8 cellular contexts compared by ENCODE assay signal in the genomic region with DNA sequence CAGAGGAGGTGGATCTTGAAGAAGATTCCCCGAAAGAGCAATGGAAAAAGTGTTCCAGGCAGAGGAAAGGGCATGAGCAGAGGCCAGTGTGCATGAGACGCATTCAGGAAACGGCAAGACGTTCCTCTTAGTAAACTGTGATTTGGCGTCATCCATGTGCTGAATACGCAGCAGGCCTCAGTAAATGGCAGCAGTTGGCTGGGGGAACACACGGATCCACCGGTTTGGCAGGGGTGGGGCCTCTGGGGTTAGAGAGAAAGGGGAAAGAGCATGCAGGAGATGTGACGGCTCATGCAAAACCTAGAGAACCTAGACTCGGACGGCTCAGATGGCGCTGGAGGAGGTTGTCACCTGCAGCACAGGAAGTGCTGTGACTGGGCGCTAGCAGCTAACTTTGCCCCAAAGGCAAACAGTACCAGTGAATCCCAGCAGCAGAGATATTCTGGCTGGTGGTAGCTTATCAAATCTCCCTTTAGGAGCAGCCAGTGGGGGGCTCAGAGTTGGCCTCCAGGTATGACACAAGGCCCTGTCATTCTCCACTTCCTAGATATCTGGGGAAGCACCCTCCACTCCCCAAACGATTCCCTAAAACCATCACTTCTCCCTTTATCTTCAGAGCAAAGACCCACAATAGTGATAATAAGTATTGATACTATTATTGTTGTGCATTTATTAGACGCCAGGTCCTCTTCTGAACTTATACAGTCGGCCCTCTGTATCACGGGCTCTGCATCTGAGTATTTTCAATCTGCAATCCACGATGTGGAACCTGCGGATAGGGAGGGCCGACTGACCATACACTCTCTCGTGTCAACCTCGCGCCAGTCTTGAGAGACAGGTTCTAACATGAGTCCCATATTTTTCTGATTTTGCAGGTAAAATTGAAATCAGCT. TPM values are rescaled to one million over a fixed set of nuclear protein-coding genes. Genes with fewer than 3 reads are reported as not detected.
DNase-seq lines count a peak whose midpoint lies in the region; ATAC-seq, FAIRE-seq and TF ChIP-seq lines count a peak whose summit lies in the region.

No MANE protein-coding gene starts in this region.

- H3F3A ChIP-seq in GM23338 (replicated peaks; ENCODE audit: low read depth): no peaks in the 10 kb centered on the region

- H3K79me1 ChIP-seq in trophoblast cell (ENCODE audit: low read length): peaks cover 2% of the 10 kb centered on the region

- H2BK12ac ChIP-seq in trophoblast cell (ENCODE audit: low read length): no peak overlapping the region

- no peaks in the 10 kb centered on the region for H4K20me1 ChIP-seq in GM23338 (replicated peaks; ENCODE audit: insufficient read depth)

- H2BK120ac ChIP-seq in trophoblast cell (ENCODE audit: insufficient read depth, low read length, poor library complexity): no peak overlapping the region

- H3K4me2 ChIP-seq in GM23338 (no peak overlapping the region), trophoblast cell (ENCODE audit: low read length) (no peak overlapping the region)

- H3K4me1 ChIP-seq in GM23338 (ENCODE audit: insufficient read depth): no peaks in the 10 kb centered on the region
- H3K4me1 ChIP-seq in colonic mucosa: peaks cover 11% of the 10 kb centered on the region
- H3K4me1 ChIP-seq in trophoblast cell (ENCODE audit: control insufficient read depth in 1 of 2, insufficient read depth in 2 of 2, low read length in 2 of 2): peaks cover 4 to 13% of the 10 kb centered on the region in 2 experiments

- no peak for DNase-seq in GM23338 (ENCODE audit: low spot score)
- DNase-seq in activated CD4-positive, alpha-beta T cell treated with anti-CD3 and anti-CD28 coated beads for 48 hours: peak; percentile 72
- DNase-seq in colonic mucosa: no peak
- peak; percentile 58 for DNase-seq in stimulated activated naive CD4-positive, alpha-beta T cell treated with Interleukin-2 at 50 U/mL for 16 hours (lab: John Stamatoyannopoulos, UW)
- no peak for DNase-seq in trophoblast cell
- DNase-seq in NCI-H1417 (lab: John Stamatoyannopoulos, UW): no peak
- no peak for DNase-seq in RCC 7860 (ENCODE audit: low spot score)

- no peak overlapping the region for H3K4me3 ChIP-seq in GM23338
- H3K4me3 ChIP-seq in colonic mucosa: no peak overlapping the region
- no peak overlapping the region for H3K4me3 ChIP-seq in trophoblast cell (ENCODE audit: low read depth, low read length)

- 0 out of 2 replicates have a peak overlapping the region, but pooled peaks have one; percentile 47 for H2AFZ ChIP-seq in GM23338
- H2AFZ ChIP-seq in trophoblast cell (ENCODE audit: insufficient read depth, low read length, poor library complexity): no peak overlapping the region

- H3K9me3 ChIP-seq in colonic mucosa (no peaks in the 10 kb centered on the region), trophoblast cell (ENCODE audit: insufficient read depth, low read depth, low read length) (no peaks in the 10 kb centered on the region)

- no peak overlapping the region for H4K12ac ChIP-seq in trophoblast cell (ENCODE audit: low read depth, low read length)

- H3K27me3 ChIP-seq in GM23338 (ENCODE audit: insufficient read depth) (no peaks in the 10 kb centered on the region), colonic mucosa (no peaks in the 10 kb centered on the region), trophoblast cell (ENCODE audit: insufficient read depth, low read length) (no peaks in the 10 kb centered on the region)

- no peaks in the 10 kb centered on the region for H3K9me2 ChIP-seq in GM23338 (ENCODE audit: insufficient read depth)

- no peak overlapping the region for H2AK5ac ChIP-seq in trophoblast cell (ENCODE audit: low read length)

- intact Hi-C loops in colonic mucosa (cut with DNase I): no loop called here

- no peaks in the 10 kb centered on the region for H3K36me3 ChIP-seq in GM23338 (ENCODE audit: insufficient read depth)
- H3K36me3 ChIP-seq in colonic mucosa: no peaks in the 10 kb centered on the region
- no peaks in the 10 kb centered on the region for H3K36me3 ChIP-seq in trophoblast cell (ENCODE audit: control insufficient read depth in 1 of 2, insufficient read depth in 2 of 2, low read length in 2 of 2)

- H3K9ac ChIP-seq in colonic mucosa (ENCODE audit: low read depth in 2 of 2, low read length in 2 of 2) (peak overlapping the region in 1 of 2 donors; percentile 48), trophoblast cell (ENCODE audit: low read length) (no peak overlapping the region)

- peaks cover 17% of the 10 kb centered on the region for H3K27me3 Mint-ChIP-seq in GM23338 (ENCODE audit: insufficient read depth, low read depth, poor library complexity)

- ATAC-seq in GM23338: no peak
- no peak for ATAC-seq in GM19463 (IDR thresholded peaks at IDR 0.05; ENCODE audit: unreplicated experiment)

- H3K79me2 ChIP-seq in GM23338 (replicated peaks; ENCODE audit: insufficient read depth) (no peaks in the 10 kb centered on the region), trophoblast cell (ENCODE audit: control insufficient read depth, insufficient read depth, low read length, poor library complexity) (peaks cover 1% of the 10 kb centered on the region)

- no peak for TF ChIP-seq CTCF in GM23338 (conservative IDR thresholded peaks at IDR 0.05; ENCODE audit: low read depth in 2 of 2)
- TF ChIP-seq CTCF in colonic mucosa (IDR thresholded peaks at IDR 0.05): no peak

- no CpG with 5 or more reads among the region's 23 CpGs for WGBS in trophoblast cell (ENCODE audit: extremely low coverage, insufficient coverage, insufficient read length)

- no peak overlapping the region for H4K8ac ChIP-seq in trophoblast cell (ENCODE audit: low read depth, low read length)

- no peaks in the 10 kb centered on the region for H3K36me3 Mint-ChIP-seq in GM23338 (ENCODE audit: low read depth)

- H3K4me1 Mint-ChIP-seq in GM23338: peaks cover 24% of the 10 kb centered on the region

- no peak overlapping the region for H3K4me3 Mint-ChIP-seq in GM23338

- H3K23ac ChIP-seq in trophoblast cell (ENCODE audit: low read length): no peak overlapping the region

- H3K14ac ChIP-seq in trophoblast cell (ENCODE audit: low read length): no peak overlapping the region

- no peak overlapping the region for H4K91ac ChIP-seq in trophoblast cell (ENCODE audit: low read depth, low read length)

- H3K27ac Mint-ChIP-seq in GM23338: no peak overlapping the region

- H3K27ac ChIP-seq in GM23338 (ENCODE audit: low read depth): no peak overlapping the region
- peak overlapping the region; percentile 49 for H3K27ac ChIP-seq in colonic mucosa
- H3K27ac ChIP-seq in trophoblast cell (ENCODE audit: low read depth, low read length): no peak overlapping the region

- no peaks in the 10 kb centered on the region for H3K9me3 Mint-ChIP-seq in GM23338

- no peak overlapping the region for H3K4ac ChIP-seq in trophoblast cell (ENCODE audit: low read depth, low read length)

- H2BK5ac ChIP-seq in trophoblast cell (ENCODE audit: low read depth, low read length, poor library complexity): no peak overlapping the region

- FAIRE-seq in RCC 7860 (lab: Jason Lieb, UNC): no peak

- H3K18ac ChIP-seq in trophoblast cell (ENCODE audit: low read length): no peak overlapping the region

TF ChIP-seq in GM23338, 12 proteins besides CTCF, POLR2A, EP300 and RAD21 (continues in another document):
- TF ChIP-seq NANOG (IDR thresholded peaks at IDR 0.05; ENCODE audit: borderline replicate concordance) (no peak), ZNF114 (CRISPR knock-in tag; IDR thresholded peaks at IDR 0.05) (no peak), JUNB (IDR thresholded peaks at IDR 0.05; ENCODE audit: unreplicated experiment) (no peak)

RNA-seq across cellular contexts. Expression of gene LAPTM5, which starts 7.6 kb away (rescaled TPM):
- not detected in 2 replicates for total RNA-seq in GM23338 (2014; rRNA removed; shearing (Covaris generic))
- 0.21 and 1.0 TPM in 2 replicates for polyA plus RNA-seq in GM23338 (2016; fragmentation: Nextera tagmentation; extraction: Ambion mirVana)
- 10 to 100 TPM; 15.8 to 41.0 TPM for total RNA-seq in colonic mucosa
- polyA plus RNA-seq in trophoblast cell (2013): 0.30 and 0.33 TPM in 2 replicates

RNA-seq across cellular contexts. Expression of gene MATN1, which starts 26.6 kb away (rescaled TPM):
- 0.31 TPM in 1 of 2 replicates, not detected in the other for total RNA-seq in GM23338 (2014; rRNA removed; shearing (Covaris generic))
- polyA plus RNA-seq in GM23338 (2016; fragmentation: Nextera tagmentation; extraction: Ambion mirVana): 0.08 and 0.21 TPM in 2 replicates
- total RNA-seq in colonic mucosa: not detected
- polyA plus RNA-seq in trophoblast cell (2013): 0.04 and 0.10 TPM in 2 replicates

Comparison
In these comparisons a context has a peak if more than half of its experiments do, and no peak if none do; other contexts are left out.
1. DNase-seq: peak in activated CD4-positive, alpha-beta T cell treated with anti-CD3 and anti-CD28 coated beads for 48 hours (single experiment) and stimulated activated naive CD4-positive, alpha-beta T cell treated with Interleukin-2 at 50 U/mL for 16 hours (single experiment); none in GM23338 (single experiment), colonic mucosa (single experiment), trophoblast cell (0 of 2), NCI-H1417 (0 of 3) and RCC 7860 (single experiment).
2. RNA of gene LAPTM5, which starts 7.6 kb away (total RNA-seq): 15.8 to 41.0 TPM in colonic mucosa; not detected in GM23338; every median in the first group is over 10 times any median in the second.